Comparison of ENCODE assay signal across 8 cellular contexts in genomic region chr7:31091926-31092325, GRCh38. TPM values are rescaled to one million over a fixed set of nuclear protein-coding genes. Genes with fewer than 3 reads are reported as not detected.
"Had no signal": no experiment of that assay in that cellular context is flagged by ENCODE, and none has a peak within 500 bp of the region (broad histone marks: within the 10 kb centered on the region; RNA-seq: fewer than 3 reads in every experiment).

No MANE protein-coding gene starts in this region.

- H3K27ac ChIP-seq: HL-60 had no signal

- FAIRE-seq: HepG2, HTR-8/SVneo, K562 had no signal

- H3K4me3 Mint-ChIP-seq: IgD-negative memory B cell had no signal

- H3K4me3 ChIP-seq: K562 had no signal

- ATAC-seq: HepG2, K562 had no signal

- H3K36me3 Mint-ChIP-seq: IgD-negative memory B cell had no signal

- DNase-seq: IMR-90, KBM-7 had no signal

- H3K27ac Mint-ChIP-seq: IgD-negative memory B cell had no signal

RNA-seq across cellular contexts. Expression of gene ADCYAP1R1, which starts 39.8 kb away (rescaled TPM):
- total RNA-seq: HepG2, HT-29, IMR-90, K562 had no signal
- polyA plus RNA-seq: HepG2, IgD-negative memory B cell, IMR-90 had no signal
